11 cellular contexts compared by ENCODE assay signal in the genomic region with DNA sequence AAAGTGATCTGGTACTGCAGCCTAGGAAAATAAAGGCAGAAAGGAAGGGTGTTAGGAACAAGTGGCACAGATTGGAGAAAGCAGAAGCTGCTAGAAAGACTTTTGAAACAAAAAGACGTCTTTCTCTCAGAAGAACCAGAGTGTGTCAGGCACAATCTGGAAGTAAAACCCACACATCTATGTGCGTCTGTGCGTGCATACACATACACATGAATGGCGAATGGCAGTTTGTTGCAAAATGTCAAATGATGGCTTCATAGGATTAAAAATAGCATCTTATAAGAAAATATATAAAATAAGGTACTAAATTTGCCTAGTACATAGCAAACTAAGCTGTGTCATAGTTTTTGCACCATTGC.
"Had no signal": no experiment of that assay in that cellular context is flagged by ENCODE, and none has a peak within 500 bp of the region (broad histone marks: within the 10 kb centered on the region; RNA-seq: fewer than 3 reads in every experiment).

No MANE protein-coding gene starts in this region.

- H3K9me3 Mint-ChIP-seq: activated CD4-positive, alpha-beta T cell treated with anti-CD3 and anti-CD28 coated beads, Interleukin-2, amount 10 ng/mL, durations not matched to agents 24 days and 14 days had no signal

- H3K27ac Mint-ChIP-seq: activated CD4-positive, alpha-beta T cell treated with anti-CD3 and anti-CD28 coated beads, Interleukin-2, amount 10 ng/mL, durations not matched to agents 24 days and 14 days had no signal

- H3K4me3 Mint-ChIP-seq: activated CD4-positive, alpha-beta T cell treated with anti-CD3 and anti-CD28 coated beads, Interleukin-2, amount 10 ng/mL, durations not matched to agents 24 days and 14 days; nephron had no signal

- H3K4me1 Mint-ChIP-seq: activated CD4-positive, alpha-beta T cell treated with anti-CD3 and anti-CD28 coated beads, Interleukin-2, amount 10 ng/mL, durations not matched to agents 24 days and 14 days had no signal

- ATAC-seq: foreskin keratinocyte, left colon had no signal

- H3K27me3 Mint-ChIP-seq: activated CD4-positive, alpha-beta T cell treated with anti-CD3 and anti-CD28 coated beads, Interleukin-2, amount 10 ng/mL, durations not matched to agents 24 days and 14 days had no signal

- DNase-seq: activated CD4-positive, alpha-beta T cell treated with anti-CD3 and anti-CD28 coated beads, Interleukin-2, amount 10 ng/mL, durations not matched to agents 24 days and 14 days; activated naive CD4-positive, alpha-beta T cell treated with Interleukin-2 at 50 U/mL for 16 hours; foreskin keratinocyte; head of caudate nucleus; left colon; sigmoid colon; stimulated activated CD4-positive, alpha-beta T cell treated with anti-CD3 and anti-CD28 coated beads, Interleukin-12 subunit alpha, Interleukin-12 subunit beta, amount 100 ng/mL, for 4 hours; stimulated activated CD4-positive, alpha-beta T cell treated with anti-CD3 and anti-CD28 coated beads, Interleukin-2, amount 100 ng/mL, for 48 hours; stimulated activated CD8-positive, alpha-beta memory T cell treated with anti-CD3 and anti-CD28 coated beads, Interleukin-4, amount 100 ng/mL, for 48 hours; stomach had no signal
